9 cellular contexts compared by ENCODE assay signal in genomic region chr2:9949992-9950520, GRCh38. TPM values are rescaled to one million over a fixed set of nuclear protein-coding genes. Genes with fewer than 3 reads are reported as not detected.
A peak's percentile ranks its signal among the peaks of the same experiment; 100 is the strongest.
DNase-seq lines count a peak whose midpoint lies in the region; ATAC-seq, FAIRE-seq and TF ChIP-seq lines count a peak whose summit lies in the region.
"Had no signal": no experiment of that assay in that cellular context is flagged by ENCODE, and none has a peak within 500 bp of the region (broad histone marks: within the 10 kb centered on the region; RNA-seq: fewer than 3 reads in every experiment).

No MANE protein-coding gene starts in this region.

- FAIRE-seq in GM12891 (lab: Jason Lieb, UNC), result no peak
- FAIRE-seq: islet of Langerhans had no signal

- H3K27ac ChIP-seq in HCT116 (ENCODE audit: low read depth, low read length) (no peak overlapping the region), coronary artery (no peak overlapping the region)

- no peaks in the 10 kb centered on the region for H3K79me2 ChIP-seq in HCT116 (ENCODE audit: insufficient read depth, low read length)

- H3K9me3 Mint-ChIP-seq in CD14-positive monocyte, result peaks cover 0 to 12% (median 3%) of the 10 kb centered on the region in 7 donors
- H3K9me3 Mint-ChIP-seq in activated naive CD8-positive, alpha-beta T cell treated with anti-CD3 and anti-CD28 coated beads, Interleukin-2, amount 50 U/mL, for 24 hours, result no peaks in the 10 kb centered on the region
- H3K9me3 Mint-ChIP-seq in naive thymus-derived CD8-positive, alpha-beta T cell, result no peaks in the 10 kb centered on the region

- TF ChIP-seq POLR2A in HCT116 (IDR thresholded peaks at IDR 0.05; ENCODE audit: borderline replicate concordance, extremely low read depth, insufficient read depth, insufficient read length), result no peak
- no peak for TF ChIP-seq POLR2A in GM12891 (IDR thresholded peaks at IDR 0.05; ENCODE audit: low read depth, low read length)

- TF ChIP-seq CTCF in CD14-positive monocyte (IDR thresholded peaks at IDR 0.05) (no peak), HCT116 (IDR thresholded peaks at IDR 0.05 in 2 of 3, conservative IDR thresholded peaks at IDR 0.05 in 1 of 3; ENCODE audit: borderline replicate concordance in 1 of 3, insufficient read depth in 1 of 3, low read depth in 2 of 3, low read length in 2 of 3) (no peak), coronary artery (IDR thresholded peaks at IDR 0.05) (no peak)

- H3K4me1 Mint-ChIP-seq in CD14-positive monocyte, result peaks cover 13% of the 10 kb centered on the region
- peaks cover 10% of the 10 kb centered on the region for H3K4me1 Mint-ChIP-seq in activated naive CD8-positive, alpha-beta T cell treated with anti-CD3 and anti-CD28 coated beads, Interleukin-2, amount 50 U/mL, for 24 hours
- peaks cover 4 to 12% (median 9%) of the 10 kb centered on the region in 4 donors for H3K4me1 Mint-ChIP-seq in naive thymus-derived CD8-positive, alpha-beta T cell

- no peak overlapping the region for H3K9ac ChIP-seq in HCT116 (ENCODE audit: low read length)

- H3K9me2 ChIP-seq in HCT116 (ENCODE audit: insufficient read depth), result no peaks in the 10 kb centered on the region

- intact Hi-C loops in CD14-positive monocyte (cut with micrococcal nuclease), result loop anchor here (10.0 kb wide), 1 partner anchor 495 kb away; the partner anchor contains the start of gene ODC1 (in 2 of the 2)
- intact Hi-C loops in HCT116 (cut with micrococcal nuclease), result no loop called here

- H3K27ac Mint-ChIP-seq in CD14-positive monocyte, result no peak overlapping the region
- H3K27ac Mint-ChIP-seq in activated naive CD8-positive, alpha-beta T cell treated with anti-CD3 and anti-CD28 coated beads, Interleukin-2, amount 50 U/mL, for 24 hours, result peak overlapping the region; percentile 6
- peak overlapping the region in 8 of 10 donors; percentile 18 to 80 (median 50) for H3K27ac Mint-ChIP-seq in naive thymus-derived CD8-positive, alpha-beta T cell

- no TSS peak for BruUV-seq in HCT116 (replicated peaks; lab: Mats Ljungman, UMichigan)

- H4K20me1 ChIP-seq in HCT116 (ENCODE audit: insufficient read depth), result no peaks in the 10 kb centered on the region

- peaks cover 13 to 31% of the 10 kb centered on the region in 2 experiments for H3K4me1 ChIP-seq in HCT116 (ENCODE audit: control insufficient read depth in 1 of 2, insufficient read depth in 2 of 2, low read length in 2 of 2)

- H3K4me3 ChIP-seq in HCT116 (replicated peaks in 1 of 2; ENCODE audit: low read depth in 1 of 2, low read length in 2 of 2) (peak overlapping the region in 1 of 2 experiments; percentile 43; a peak in 1 of 4 replicates), coronary artery (no peak overlapping the region)

- H3K4me2 ChIP-seq in HCT116 (ENCODE audit: low read length), result peak overlapping the region; percentile 87

- no peak for ATAC-seq in HCT116
- no peak for ATAC-seq in activated naive CD8-positive, alpha-beta T cell treated with anti-CD3 and anti-CD28 coated beads, Interleukin-2, amount 50 U/mL, for 24 hours
- ATAC-seq in naive thymus-derived CD8-positive, alpha-beta T cell, result no peak

- TF ChIP-seq RAD21 in HCT116 (IDR thresholded peaks at IDR 0.05; ENCODE audit: low read depth), result no peak

- H3K36me3 ChIP-seq in HCT116 (ENCODE audit: control insufficient read depth in 1 of 2, insufficient read depth in 2 of 2, low read length in 2 of 2), result no peaks in the 10 kb centered on the region

- no peaks in the 10 kb centered on the region for H3K9me3 ChIP-seq in HCT116 (ENCODE audit: control insufficient read depth in 1 of 2, insufficient read depth in 1 of 2, low read depth in 1 of 2, low read length in 2 of 2)

- H3K27me3 Mint-ChIP-seq in CD14-positive monocyte (ENCODE audit: low read depth in 3 of 3), result peaks cover 56 to 77% (median 75%) of the 10 kb centered on the region in 3 donors
- peaks cover 59% of the 10 kb centered on the region for H3K27me3 Mint-ChIP-seq in activated naive CD8-positive, alpha-beta T cell treated with anti-CD3 and anti-CD28 coated beads, Interleukin-2, amount 50 U/mL, for 24 hours
- peaks cover 19 to 56% (median 33%) of the 10 kb centered on the region in 5 donors for H3K27me3 Mint-ChIP-seq in naive thymus-derived CD8-positive, alpha-beta T cell

- H2AFZ ChIP-seq in HCT116 (ENCODE audit: low read depth, low read length, poor library complexity, severe bottlenecking), result no peak overlapping the region

- CTCF ChIA-PET in HCT116 (lab: Charles Lee), result no interaction called here

- RAD21 ChIA-PET in HCT116 (lab: Charles Lee; ENCODE audit: low non-redundant PET in 1 of 2, low total read pairs in 2 of 2, uncharacterized antibody in 2 of 2, unreplicated experiment in 2 of 2), result no interaction called here

- POLR2A ChIA-PET in HCT116 (lab: Charles Lee), result no interaction called here
- POLR2A ChIA-PET in naive thymus-derived CD8-positive, alpha-beta T cell (lab: Charles Lee), result no interaction called here

- DNase-seq in CD14-positive monocyte (ENCODE audit: low spot score), result no peak
- no peak for DNase-seq in HCT116 (ENCODE audit: low read depth, low spot score)
- DNase-seq in activated naive CD8-positive, alpha-beta T cell treated with anti-CD3 and anti-CD28 coated beads, Interleukin-2, amount 50 U/mL, for 24 hours, result no peak
- DNase-seq in naive thymus-derived CD8-positive, alpha-beta T cell, result no peak
- DNase-seq in NCI-H748 treated with DMSO at 0.1 percent for 48 hours (lab: John Stamatoyannopoulos, UW), result no peak
- no peak for DNase-seq in GM12891 (ENCODE audit: insufficient read length, low spot score)
- no peak for DNase-seq in hypothalamus (lab: John Stamatoyannopoulos, UW)
- no peak for DNase-seq in coronary artery (ENCODE audit: low spot score)

- H3K36me3 Mint-ChIP-seq in CD14-positive monocyte, result peaks cover 9 to 15% of the 10 kb centered on the region in 2 donors
- H3K36me3 Mint-ChIP-seq in activated naive CD8-positive, alpha-beta T cell treated with anti-CD3 and anti-CD28 coated beads, Interleukin-2, amount 50 U/mL, for 24 hours (ENCODE audit: low read depth), result no peaks in the 10 kb centered on the region
- no peaks in the 10 kb centered on the region for H3K36me3 Mint-ChIP-seq in naive thymus-derived CD8-positive, alpha-beta T cell

- H3K4me3 Mint-ChIP-seq in CD14-positive monocyte, result peak overlapping the region; percentile 83 to 91
- H3K4me3 Mint-ChIP-seq in activated naive CD8-positive, alpha-beta T cell treated with anti-CD3 and anti-CD28 coated beads, Interleukin-2, amount 50 U/mL, for 24 hours, result peak overlapping the region; percentile 66
- H3K4me3 Mint-ChIP-seq in naive thymus-derived CD8-positive, alpha-beta T cell, result peak overlapping the region; percentile 71 to 91 (median 84)

- H3K27me3 ChIP-seq in HCT116 (ENCODE audit: insufficient read depth, low read length), result no peaks in the 10 kb centered on the region

TF ChIP-seq in HCT116, 20 proteins besides CTCF, POLR2A, EP300 and RAD21 (continues in another document):
- TF ChIP-seq CBX3 (IDR thresholded peaks at IDR 0.05; ENCODE audit: low read depth), result no peak
- TF ChIP-seq SP1 (IDR thresholded peaks at IDR 0.05; ENCODE audit: low read depth), result no peak
- no peak for TF ChIP-seq JUND (IDR thresholded peaks at IDR 0.05)
- no peak for TF ChIP-seq FOSL1 (IDR thresholded peaks at IDR 0.05; ENCODE audit: low read depth)
- TF ChIP-seq ZFX (IDR thresholded peaks at IDR 0.05), result no peak
- TF ChIP-seq EZH2phosphoT487 (IDR thresholded peaks at IDR 0.05; ENCODE audit: borderline replicate concordance), result no peak
- no peak for TF ChIP-seq EGR1 (IDR thresholded peaks at IDR 0.05; ENCODE audit: low read depth)
- TF ChIP-seq SRF (IDR thresholded peaks at IDR 0.05; ENCODE audit: low read depth), result no peak
- no peak for TF ChIP-seq TCF7L2 (IDR thresholded peaks at IDR 0.05; ENCODE audit: borderline replicate concordance, extremely low read depth, insufficient read depth, insufficient read length)
- no peak for TF ChIP-seq ZNF274 (IDR thresholded peaks at IDR 0.05; ENCODE audit: low read depth, low read length)

TF ChIP-seq in GM12891, 5 proteins besides CTCF, POLR2A, EP300 and RAD21:
- no peak for TF ChIP-seq TAF1 (IDR thresholded peaks at IDR 0.05; ENCODE audit: low read depth, low read length)
- no peak for TF ChIP-seq SPI1 (IDR thresholded peaks at IDR 0.05; ENCODE audit: low read depth, low read length)
- TF ChIP-seq POU2F2 (IDR thresholded peaks at IDR 0.05; ENCODE audit: low read depth, low read length), result no peak
- TF ChIP-seq PAX5 (IDR thresholded peaks at IDR 0.05; ENCODE audit: insufficient read depth, low read length, severe bottlenecking), result no peak
- TF ChIP-seq POLR2AphosphoS5 (IDR thresholded peaks at IDR 0.05; ENCODE audit: low read depth, low read length), result no peak

RNA-seq across cellular contexts. Expression of gene GRHL1, which starts 1.4 kb away (rescaled TPM):
- not detected for polyA plus RNA-seq in CD14-positive monocyte
- total RNA-seq in HCT116 (2021; ENCODE audit: unreplicated experiment), result 8.5 TPM
- 6.0 and 6.3 TPM in 2 replicates for polyA plus RNA-seq in HCT116 (2012)
- under 1 TPM in 1 of 2 experiments, not detected in 1; 0.47 TPM for total RNA-seq in naive thymus-derived CD8-positive, alpha-beta T cell
- polyA plus RNA-seq in naive thymus-derived CD8-positive, alpha-beta T cell, result under 1 TPM in 1 of 3 donors, not detected in 2; 0.05 TPM
- 0.13 TPM for polyA plus RNA-seq in GM12891 (2012; ENCODE audit: low read depth, missing spikeins)

Comparison
In these comparisons a context has a peak if more than half of its experiments do, and no peak if none do; other contexts are left out.
1. H3K27ac Mint-ChIP-seq: peak in activated naive CD8-positive, alpha-beta T cell treated with anti-CD3 and anti-CD28 coated beads, Interleukin-2, amount 50 U/mL, for 24 hours (single experiment) and naive thymus-derived CD8-positive, alpha-beta T cell (8 of 10); none in CD14-positive monocyte (0 of 7).
2. Peak in every context shown above with its lines, with median percentiles within 50 percentile points of each other: H3K4me3 Mint-ChIP-seq.